Comparison of ENCODE assay signal across 1 cellular context in genomic region chr11:116791002-116791812, GRCh38.
TF ChIP-seq lines count a peak whose summit lies in the region.

No MANE protein-coding gene starts in this region.

TF ChIP-seq in SK-N-SH treated with all-trans-retinoic acid at 6 μM for 48 hours, 23 proteins besides CTCF, POLR2A, EP300 and RAD21 (continued from another document):
- TF ChIP-seq, protein P1, sequence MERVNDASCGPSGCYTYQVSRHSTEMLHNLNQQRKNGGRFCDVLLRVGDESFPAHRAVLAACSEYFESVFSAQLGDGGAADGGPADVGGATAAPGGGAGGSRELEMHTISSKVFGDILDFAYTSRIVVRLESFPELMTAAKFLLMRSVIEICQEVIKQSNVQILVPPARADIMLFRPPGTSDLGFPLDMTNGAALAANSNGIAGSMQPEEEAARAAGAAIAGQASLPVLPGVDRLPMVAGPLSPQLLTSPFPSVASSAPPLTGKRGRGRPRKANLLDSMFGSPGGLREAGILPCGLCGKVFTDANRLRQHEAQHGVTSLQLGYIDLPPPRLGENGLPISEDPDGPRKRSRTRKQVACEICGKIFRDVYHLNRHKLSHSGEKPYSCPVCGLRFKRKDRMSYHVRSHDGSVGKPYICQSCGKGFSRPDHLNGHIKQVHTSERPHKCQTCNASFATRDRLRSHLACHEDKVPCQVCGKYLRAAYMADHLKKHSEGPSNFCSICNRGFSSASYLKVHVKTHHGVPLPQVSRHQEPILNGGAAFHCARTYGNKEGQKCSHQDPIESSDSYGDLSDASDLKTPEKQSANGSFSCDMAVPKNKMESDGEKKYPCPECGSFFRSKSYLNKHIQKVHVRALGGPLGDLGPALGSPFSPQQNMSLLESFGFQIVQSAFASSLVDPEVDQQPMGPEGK (CRISPR knock-in tag; IDR thresholded peaks at IDR 0.05; ENCODE audit: borderline replicate concordance), result no peak
- TF ChIP-seq TOX (CRISPR knock-in tag; IDR thresholded peaks at IDR 0.05; ENCODE audit: borderline replicate concordance) (no peak), SNAI2 (CRISPR knock-in tag; IDR thresholded peaks at IDR 0.05) (no peak), OSR1 (CRISPR knock-in tag; IDR thresholded peaks at IDR 0.05) (no peak), ESRRG (CRISPR knock-in tag; IDR thresholded peaks at IDR 0.05) (no peak), ZC3H10 (CRISPR knock-in tag; IDR thresholded peaks at IDR 0.05) (no peak), CSRNP3 (CRISPR knock-in tag; IDR thresholded peaks at IDR 0.05) (no peak), GLIS3 (CRISPR knock-in tag; IDR thresholded peaks at IDR 0.05) (no peak), ARNTL (CRISPR knock-in tag; IDR thresholded peaks at IDR 0.05; ENCODE audit: borderline replicate concordance, low read depth) (no peak), RARB (CRISPR knock-in tag; IDR thresholded peaks at IDR 0.05) (no peak)
